In the genomic region with DNA sequence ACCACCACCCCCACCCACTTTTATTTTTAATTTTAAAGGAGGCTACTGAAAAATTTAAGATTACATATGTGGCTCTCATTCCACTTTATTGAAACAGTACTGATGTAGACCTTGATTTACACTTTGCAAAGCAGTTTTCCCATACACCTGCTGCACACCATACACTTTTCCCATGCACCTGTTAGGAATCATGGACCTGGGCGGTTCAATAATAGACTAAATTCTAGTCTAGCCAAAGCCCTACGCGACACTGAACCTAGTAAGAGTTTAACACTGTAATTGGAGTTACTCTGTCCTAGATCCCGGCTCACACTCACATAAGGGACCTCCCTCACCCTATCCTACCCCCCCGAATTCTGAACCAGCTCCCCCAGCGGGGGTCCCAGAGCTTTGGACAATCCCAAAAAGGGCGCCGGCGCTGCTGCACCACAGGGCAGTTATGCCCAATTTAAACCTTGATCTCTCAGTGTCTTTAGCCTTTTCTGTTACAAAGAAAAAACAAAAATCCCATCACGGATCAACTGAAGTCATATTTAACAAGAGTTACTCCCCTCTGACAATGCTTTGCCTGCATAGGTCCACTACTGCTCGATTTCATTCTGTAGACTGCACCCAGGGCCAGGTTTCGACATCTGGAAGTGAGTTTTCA, we compare ENCODE assay signal across 8 cellular contexts. TPM values are rescaled to one million over a fixed set of nuclear protein-coding genes. Genes with fewer than 3 reads are reported as not detected.
DNase-seq lines count a peak whose midpoint lies in the region; ATAC-seq and TF ChIP-seq lines count a peak whose summit lies in the region.

No MANE protein-coding gene starts in this region.

- peaks cover 42% of the 10 kb centered on the region for H3K4me1 Mint-ChIP-seq in activated CD8-positive, alpha-beta T cell treated with anti-CD3 and anti-CD28 coated beads, Interleukin-2, amount 10 ng/mL, durations not matched to agents 7 days and 5 days (ENCODE audit: low read depth)
- peaks cover 45% of the 10 kb centered on the region for H3K4me1 Mint-ChIP-seq in stimulated activated naive CD8-positive, alpha-beta T cell treated with anti-CD3 and anti-CD28 coated beads, Interleukin-15, amount 100 ng/mL, for 72 hours

- peaks cover 27% of the 10 kb centered on the region for H3K27me3 ChIP-seq in iPS-15b (ENCODE audit: control insufficient read depth, insufficient read depth, low read length)

- peak overlapping the region; percentile 75 for H3K4me3 ChIP-seq in AG04449 (ENCODE audit: low read depth, low read length)
- peak overlapping the region; percentile 87 for H3K4me3 ChIP-seq in iPS-15b (ENCODE audit: low read depth, low read length)

- POLR2A ChIA-PET in AG04449 (lab: Yijun Ruan, JAX), result interaction anchor here (1.4 kb wide), 1 partner anchor 23 kb away, joined by 3 read pairs; no protein-coding TSS in a partner anchor
- POLR2A ChIA-PET in activated CD8-positive, alpha-beta T cell treated with anti-CD3 and anti-CD28 coated beads, Interleukin-2, amount 10 ng/mL, durations not matched to agents 7 days and 5 days (lab: Charles Lee), result interaction anchor here (1.2 kb wide), 1 partner anchor 104 kb away, joined by 8 read pairs; no protein-coding TSS in a partner anchor

- no peaks in the 10 kb centered on the region for H3K36me3 Mint-ChIP-seq in activated CD8-positive, alpha-beta T cell treated with anti-CD3 and anti-CD28 coated beads, Interleukin-2, amount 10 ng/mL, durations not matched to agents 7 days and 5 days (ENCODE audit: low read depth)

- H3K36me3 ChIP-seq in iPS-15b (ENCODE audit: control insufficient read depth, insufficient read depth, low read length), result no peaks in the 10 kb centered on the region

- H3K4me3 Mint-ChIP-seq in activated CD8-positive, alpha-beta T cell treated with anti-CD3 and anti-CD28 coated beads, Interleukin-2, amount 10 ng/mL, durations not matched to agents 7 days and 5 days, result peak overlapping the region; percentile 80
- H3K4me3 Mint-ChIP-seq in stimulated activated naive CD8-positive, alpha-beta T cell treated with anti-CD3 and anti-CD28 coated beads, Interleukin-15, amount 100 ng/mL, for 72 hours, result peak overlapping the region; percentile 82 to 96

- H3K27ac Mint-ChIP-seq in activated CD8-positive, alpha-beta T cell treated with anti-CD3 and anti-CD28 coated beads, Interleukin-2, amount 10 ng/mL, durations not matched to agents 7 days and 5 days, result peak overlapping the region; percentile 60
- H3K27ac Mint-ChIP-seq in stimulated activated naive CD8-positive, alpha-beta T cell treated with anti-CD3 and anti-CD28 coated beads, Interleukin-15, amount 100 ng/mL, for 72 hours, result peak overlapping the region; percentile 40 to 78

- ATAC-seq in GM19328 (IDR thresholded peaks at IDR 0.05; ENCODE audit: unreplicated experiment) (peak; percentile 6), HG03442 (IDR thresholded peaks at IDR 0.05; ENCODE audit: unreplicated experiment) (peak; percentile 3)
- no peak for ATAC-seq in activated CD8-positive, alpha-beta T cell treated with anti-CD3 and anti-CD28 coated beads, Interleukin-2, amount 10 ng/mL, durations not matched to agents 7 days and 5 days
- ATAC-seq in stimulated activated naive CD8-positive, alpha-beta T cell treated with anti-CD3 and anti-CD28 coated beads, Interleukin-15, amount 100 ng/mL, for 72 hours, result peak; percentile 27

- peaks cover 5% of the 10 kb centered on the region for H3K4me1 ChIP-seq in iPS-15b (ENCODE audit: control insufficient read depth, insufficient read depth, low read length)

- CTCF ChIA-PET in AG04449 (lab: Yijun Ruan, JAX), result interaction anchor here (0.7 to 2.5 kb wide), 8 partner anchors 52 to 184 kb away, joined by 3 to 12 read pairs (median 4); no protein-coding TSS in a partner anchor
- CTCF ChIA-PET in activated CD8-positive, alpha-beta T cell treated with anti-CD3 and anti-CD28 coated beads, Interleukin-2, amount 10 ng/mL, durations not matched to agents 7 days and 5 days (lab: Charles Lee), result interaction anchor here (0.8 to 2.5 kb wide), 7 partner anchors 54 to 181 kb away, joined by 3 to 28 read pairs (median 8); no protein-coding TSS in a partner anchor

- peak overlapping the region; percentile 8 for H3K9ac ChIP-seq in iPS-15b (ENCODE audit: low read depth, low read length)

- DNase-seq in AG04449 (ENCODE audit: low read depth, low spot score), result no peak
- DNase-seq in activated CD8-positive, alpha-beta T cell treated with anti-CD3 and anti-CD28 coated beads, Interleukin-2, amount 10 ng/mL, durations not matched to agents 7 days and 5 days, result no peak
- DNase-seq in stimulated activated naive CD8-positive, alpha-beta T cell treated with anti-CD3 and anti-CD28 coated beads, Interleukin-15, amount 100 ng/mL, for 72 hours, result no peak
- DNase-seq in pons (ENCODE audit: low spot score), result no peak
- no peak for DNase-seq in activated CD4-positive, alpha-beta T cell treated with anti-CD3 and anti-CD28 coated beads for 4 hours

- no peaks in the 10 kb centered on the region for H3K9me3 ChIP-seq in iPS-15b (ENCODE audit: control insufficient read depth, insufficient read depth, low read length)

- no peak for TF ChIP-seq CTCF in AG04449 (IDR thresholded peaks at IDR 0.05; ENCODE audit: insufficient read depth, low read length, missing control alignments)

- peaks cover 17% of the 10 kb centered on the region for H3K27me3 Mint-ChIP-seq in activated CD8-positive, alpha-beta T cell treated with anti-CD3 and anti-CD28 coated beads, Interleukin-2, amount 10 ng/mL, durations not matched to agents 7 days and 5 days (ENCODE audit: low read depth)
- peaks cover 6% of the 10 kb centered on the region for H3K27me3 Mint-ChIP-seq in stimulated activated naive CD8-positive, alpha-beta T cell treated with anti-CD3 and anti-CD28 coated beads, Interleukin-15, amount 100 ng/mL, for 72 hours

- no peaks in the 10 kb centered on the region for H3K9me3 Mint-ChIP-seq in activated CD8-positive, alpha-beta T cell treated with anti-CD3 and anti-CD28 coated beads, Interleukin-2, amount 10 ng/mL, durations not matched to agents 7 days and 5 days (ENCODE audit: insufficient read depth)
- peaks cover 0 to 9% of the 10 kb centered on the region in 2 donors for H3K9me3 Mint-ChIP-seq in stimulated activated naive CD8-positive, alpha-beta T cell treated with anti-CD3 and anti-CD28 coated beads, Interleukin-15, amount 100 ng/mL, for 72 hours

RNA-seq across cellular contexts. Expression of gene GCLC, which starts 2.4 kb away (rescaled TPM):
- total RNA-seq in activated CD8-positive, alpha-beta T cell treated with anti-CD3 and anti-CD28 coated beads, Interleukin-2, amount 10 ng/mL, durations not matched to agents 7 days and 5 days, result 10 to 100 TPM; 22.1 to 26.5 TPM
